ENCODE assay signal across 8 cellular contexts in the genomic region with DNA sequence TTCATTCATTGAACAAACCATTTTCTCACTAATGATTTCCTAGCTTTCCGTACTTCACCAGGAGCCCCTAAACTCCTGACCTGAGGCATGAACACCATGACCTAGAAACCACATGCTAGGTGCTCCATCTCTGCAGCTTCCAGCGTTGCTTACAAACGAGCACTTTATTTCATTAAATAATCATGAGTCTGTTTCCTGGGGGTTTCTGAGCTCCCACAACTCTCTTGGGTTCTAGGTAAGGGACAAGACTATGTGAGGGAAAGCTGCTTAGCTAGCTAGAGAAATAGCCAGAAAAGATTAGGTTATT. TPM values are rescaled to one million over a fixed set of nuclear protein-coding genes. Genes with fewer than 3 reads are reported as not detected.
DNase-seq lines count a peak whose midpoint lies in the region; ATAC-seq and TF ChIP-seq lines count a peak whose summit lies in the region.

No MANE protein-coding gene starts in this region.

- H3K4me1 ChIP-seq in right atrium auricular region: peaks cover 0 to 37% of the 10 kb centered on the region in 2 donors

- peaks cover 23% of the 10 kb centered on the region for H3K4me1 Mint-ChIP-seq in mesothelial cell of epicardium

- H3K27ac Mint-ChIP-seq in mesothelial cell of epicardium: peak overlapping the region; percentile 96

- in situ Hi-C loops in brain microvascular endothelial cell (cut with HindIII; ENCODE audit: low pct_ligation_motif_present, low sequenced_read_pairs): no loop called here

- H3K4me3 ChIP-seq in right atrium auricular region: peak overlapping the region; percentile 85 to 94
- H3K4me3 ChIP-seq in brain microvascular endothelial cell (ENCODE audit: low read depth, low read length): peak overlapping the region; percentile 79

- H3K27me3 ChIP-seq in right atrium auricular region (no peaks in the 10 kb centered on the region), brain microvascular endothelial cell (replicated peaks) (no peaks in the 10 kb centered on the region)

- no peaks in the 10 kb centered on the region for H3K9me3 ChIP-seq in right atrium auricular region

- no peaks in the 10 kb centered on the region for H3K9me3 Mint-ChIP-seq in mesothelial cell of epicardium

- no peaks in the 10 kb centered on the region for H3K27me3 Mint-ChIP-seq in mesothelial cell of epicardium (ENCODE audit: low read depth)

- peak overlapping the region; percentile 92 for H3K4me3 Mint-ChIP-seq in mesothelial cell of epicardium

- DNase-seq in right atrium auricular region (ENCODE audit: low spot score): no peak
- no peak for DNase-seq in Right ventricle myocardium superior
- no peak for DNase-seq in brain microvascular endothelial cell
- no peak for DNase-seq in mesothelial cell of epicardium (ENCODE audit: low spot score in 2 of 2, unreplicated experiment in 2 of 2)
- DNase-seq in HuH-7.5 (ENCODE audit: low spot score): no peak
- DNase-seq in DMS53 treated with DMSO at 0.1 percent for 48 hours (lab: John Stamatoyannopoulos, UW; ENCODE audit: unreplicated experiment): no peak
- no peak for DNase-seq in NCI-H2227 (lab: John Stamatoyannopoulos, UW; ENCODE audit: unreplicated experiment)

- TF ChIP-seq CTCF in right atrium auricular region (IDR thresholded peaks at IDR 0.05) (peak in 1 of 2 donors; percentile 4), brain microvascular endothelial cell (IDR thresholded peaks at IDR 0.05; ENCODE audit: low read depth, low read length, missing control alignments) (no peak), mesothelial cell of epicardium (IDR thresholded peaks at IDR 0.05; ENCODE audit: unreplicated experiment) (no peak)

- ATAC-seq in Right ventricle myocardium superior (ENCODE audit: poor library complexity) (no peak), GM19467 (IDR thresholded peaks at IDR 0.05; ENCODE audit: unreplicated experiment) (no peak)

- no peaks in the 10 kb centered on the region for H3K36me3 ChIP-seq in right atrium auricular region
- H3K36me3 ChIP-seq in brain microvascular endothelial cell (replicated peaks): no peaks in the 10 kb centered on the region

- intact Hi-C loops in Right ventricle myocardium superior (cut with DNase I): no loop called here

- H3K36me3 Mint-ChIP-seq in mesothelial cell of epicardium: peaks cover 5% of the 10 kb centered on the region

- H3K27ac ChIP-seq in right atrium auricular region (peak overlapping the region; percentile 88 to 97), brain microvascular endothelial cell (peak overlapping the region; percentile 86)

RNA-seq across cellular contexts. Expression of gene MAP2K1, which starts 1.3 kb away (rescaled TPM):
- total RNA-seq in right atrium auricular region (10 to 100 TPM; 31.3 to 36.4 TPM), Right ventricle myocardium superior (36.9 TPM), mesothelial cell of epicardium (24.7 to 27.6 TPM (median 26.7 TPM) in 3 replicates)

RNA-seq across cellular contexts. Expression of gene TIPIN, which starts 31.5 kb away (rescaled TPM):
- total RNA-seq in right atrium auricular region: 1 to 10 TPM; 1.4 to 5.7 TPM
- 3.2 TPM for total RNA-seq in Right ventricle myocardium superior
- total RNA-seq in mesothelial cell of epicardium: 9.5 to 10.5 TPM (median 10.2 TPM) in 3 replicates
